1 cellular context compared by ENCODE assay signal in the genomic region with DNA sequence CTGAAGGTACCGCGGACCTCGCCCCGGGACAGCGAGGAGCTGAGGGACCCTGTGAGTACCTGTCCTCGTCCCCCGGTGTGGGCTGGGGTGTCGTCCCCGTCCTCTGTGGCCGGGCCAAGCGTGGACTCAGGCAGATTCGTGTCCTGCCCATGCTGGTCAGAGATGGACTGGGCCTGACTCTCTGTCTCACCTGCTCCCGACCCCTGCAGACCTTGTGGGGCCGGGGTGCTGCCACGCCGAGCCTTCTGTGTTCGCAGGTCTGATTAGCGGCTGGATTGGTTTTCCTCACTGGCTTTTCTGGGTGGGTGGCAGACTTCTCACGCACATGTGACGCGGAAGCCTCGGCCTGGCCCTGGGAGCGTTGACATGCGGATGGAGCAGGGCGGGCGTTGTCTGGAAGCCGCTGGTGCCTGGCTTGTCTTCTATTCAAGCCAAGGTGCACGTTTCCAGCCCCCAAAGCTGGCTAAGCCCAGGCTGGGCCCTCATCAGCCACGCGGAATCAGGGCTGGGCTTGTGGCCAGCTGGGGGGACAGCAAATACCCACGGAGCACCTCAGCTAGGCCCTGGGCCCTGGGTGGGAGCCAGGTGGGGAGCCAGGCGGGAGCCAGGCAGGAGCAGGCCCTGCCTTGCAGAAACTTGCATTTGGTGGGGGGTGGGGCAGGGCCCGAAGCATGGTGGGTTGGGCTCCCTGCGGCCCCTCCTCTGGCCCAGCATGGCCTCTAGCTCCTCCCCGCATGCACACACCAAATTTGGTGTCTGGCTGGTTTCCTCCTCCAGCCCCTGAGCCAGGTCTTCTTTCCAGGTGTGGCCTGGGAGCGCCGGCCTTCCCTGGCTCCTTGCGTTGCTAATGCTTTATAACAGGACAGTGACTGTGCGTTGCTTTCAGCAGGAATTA.
TF ChIP-seq lines count a peak whose summit lies in the region.

No MANE protein-coding gene starts in this region.

TF ChIP-seq in H1, 55 proteins besides CTCF, POLR2A, EP300 and RAD21:
- no peak for TF ChIP-seq EZH2 (IDR thresholded peaks at IDR 0.05; ENCODE audit: low read depth, low read length, severe bottlenecking)
- no peak for TF ChIP-seq GABPA (IDR thresholded peaks at IDR 0.05; ENCODE audit: borderline replicate concordance, insufficient read depth, low read length)
- no peak for TF ChIP-seq TEAD4 (IDR thresholded peaks at IDR 0.05; ENCODE audit: low read depth, low read length)
- 0 out of 2 replicates have a peak, but pooled peaks have one; percentile 40 for TF ChIP-seq YY1 (IDR thresholded peaks at IDR 0.05; ENCODE audit: low read depth, low read length)
- TF ChIP-seq, protein P1, sequence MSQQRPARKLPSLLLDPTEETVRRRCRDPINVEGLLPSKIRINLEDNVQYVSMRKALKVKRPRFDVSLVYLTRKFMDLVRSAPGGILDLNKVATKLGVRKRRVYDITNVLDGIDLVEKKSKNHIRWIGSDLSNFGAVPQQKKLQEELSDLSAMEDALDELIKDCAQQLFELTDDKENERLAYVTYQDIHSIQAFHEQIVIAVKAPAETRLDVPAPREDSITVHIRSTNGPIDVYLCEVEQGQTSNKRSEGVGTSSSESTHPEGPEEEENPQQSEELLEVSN (IDR thresholded peaks at IDR 0.05): peak; percentile 35; the same call in 1 of the 2 replicates
- TF ChIP-seq, protein P2, sequence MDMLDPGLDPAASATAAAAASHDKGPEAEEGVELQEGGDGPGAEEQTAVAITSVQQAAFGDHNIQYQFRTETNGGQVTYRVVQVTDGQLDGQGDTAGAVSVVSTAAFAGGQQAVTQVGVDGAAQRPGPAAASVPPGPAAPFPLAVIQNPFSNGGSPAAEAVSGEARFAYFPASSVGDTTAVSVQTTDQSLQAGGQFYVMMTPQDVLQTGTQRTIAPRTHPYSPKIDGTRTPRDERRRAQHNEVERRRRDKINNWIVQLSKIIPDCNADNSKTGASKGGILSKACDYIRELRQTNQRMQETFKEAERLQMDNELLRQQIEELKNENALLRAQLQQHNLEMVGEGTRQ (IDR thresholded peaks at IDR 0.05; ENCODE audit: low read length): no peak
- peak; percentile 81 for TF ChIP-seq SRF (IDR thresholded peaks at IDR 0.05; ENCODE audit: low read depth, low read length)
